In the genomic region with DNA sequence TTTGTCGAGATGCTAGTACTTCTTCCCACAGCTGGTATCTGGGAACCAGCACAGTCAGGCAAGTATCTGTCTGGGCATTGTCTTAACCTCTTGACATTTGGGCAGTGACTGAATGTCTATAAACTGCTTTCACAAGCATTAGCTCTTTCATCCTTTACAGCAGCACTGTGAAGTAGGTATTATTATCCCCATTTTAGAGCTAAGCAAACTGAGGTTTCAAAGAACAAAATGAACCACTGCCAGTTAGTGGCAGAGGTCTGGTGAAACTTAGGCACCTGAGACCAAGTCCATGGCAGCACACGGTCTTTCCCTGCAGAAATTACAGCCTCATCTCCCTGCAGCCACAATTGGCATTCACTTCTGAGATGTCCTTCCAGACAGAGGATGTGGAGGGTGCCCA, we compare ENCODE assay signal across 33 cellular contexts.
"Had no signal": no experiment of that assay in that cellular context is flagged by ENCODE, and none has a peak within 500 bp of the region (broad histone marks: within the 10 kb centered on the region; RNA-seq: fewer than 3 reads in every experiment).

No MANE protein-coding gene starts in this region.

- H3K36me3 Mint-ChIP-seq: activated naive CD8-positive, alpha-beta T cell had no signal

- H3K27ac ChIP-seq: brain microvascular endothelial cell, coronary artery, esophagus muscularis mucosa, foreskin keratinocyte, gastrocnemius medialis, heart left ventricle had no signal

- H3K4me3 ChIP-seq: coronary artery, dorsolateral prefrontal cortex, esophagus muscularis mucosa, gastrocnemius medialis, heart left ventricle had no signal

- H3K27me3 Mint-ChIP-seq: central memory CD8-positive, alpha-beta T cell had no signal

- DNase-seq: activated CD4-positive, alpha-beta memory T cell treated with anti-CD3 and anti-CD28 coated beads, Interleukin-2, amount 10 ng/mL, durations not matched to agents 7 days and 5 days; activated CD4-positive, alpha-beta T cell treated with anti-CD3 and anti-CD28 coated beads for 36 hours; activated CD4-positive, alpha-beta T cell treated with anti-CD3 and anti-CD28 coated beads, Interleukin-2, amount 10 ng/mL, durations not matched to agents 7 days and 5 days; activated CD4-positive, alpha-beta T cell treated with anti-CD3 and anti-CD28 coated beads, Interleukin-2, amount 50 U/mL, for 4 hours; activated CD4-positive, CD25-positive, alpha-beta regulatory T cell; activated CD4-positive, CD25-positive, alpha-beta regulatory T cell treated with anti-CD3 and anti-CD28 coated beads, Interleukin-2, amount 50 U/mL, for 72 hours; activated CD8-positive, alpha-beta memory T cell treated with anti-CD3 and anti-CD28 coated beads, Interleukin-2, amount 50 U/mL, for 48 hours; activated effector memory CD4-positive, alpha-beta T cell treated with Interleukin-2 at 50 U/mL for 16 hours; activated gamma-delta T cell treated with Interleukin-2 at 50 U/mL for 16 hours; activated naive CD4-positive, alpha-beta T cell treated with anti-CD3 and anti-CD28 coated beads, Interleukin-2, amount 50 U/mL, for 16 hours; activated naive CD4-positive, alpha-beta T cell treated with Interleukin-2 at 50 U/mL for 16 hours; activated T-cell treated with anti-CD3 and anti-CD28 coated beads for 4 hours; activated T-cell treated with anti-CD3 and anti-CD28 coated beads, Interleukin-2, amount 50 U/mL, for 24 hours; amniotic stem cell; dorsolateral prefrontal cortex; effector memory CD4-positive, alpha-beta T cell; foreskin keratinocyte; gastrocnemius medialis; glutamatergic neuron; heart left ventricle; T-helper 1 cell; T-helper 17 cell; T1000 had no signal

- H3K9me3 ChIP-seq: esophagus muscularis mucosa, gastrocnemius medialis, heart left ventricle had no signal

- H3K4me1 Mint-ChIP-seq: activated CD4-positive, alpha-beta memory T cell treated with anti-CD3 and anti-CD28 coated beads, Interleukin-2, amount 10 ng/mL, durations not matched to agents 7 days and 5 days; activated CD4-positive, alpha-beta T cell treated with anti-CD3 and anti-CD28 coated beads for 36 hours; activated CD4-positive, alpha-beta T cell treated with anti-CD3 and anti-CD28 coated beads, Interleukin-2, amount 10 ng/mL, durations not matched to agents 7 days and 5 days; activated T-helper 17 cell treated with anti-CD3 and anti-CD28 coated beads, Interleukin-2, amount 50 U/mL, for 72 hours had no signal

- H3K27ac Mint-ChIP-seq: activated CD4-positive, alpha-beta memory T cell treated with anti-CD3 and anti-CD28 coated beads, Interleukin-2, amount 10 ng/mL, durations not matched to agents 7 days and 5 days; activated CD4-positive, alpha-beta T cell treated with anti-CD3 and anti-CD28 coated beads for 36 hours; activated CD4-positive, alpha-beta T cell treated with anti-CD3 and anti-CD28 coated beads, Interleukin-2, amount 10 ng/mL, durations not matched to agents 7 days and 5 days; activated naive CD8-positive, alpha-beta T cell; activated T-cell treated with anti-CD3 and anti-CD28 coated beads, Interleukin-2, amount 50 U/mL, for 24 hours; activated T-helper 17 cell treated with anti-CD3 and anti-CD28 coated beads, Interleukin-2, amount 50 U/mL, for 72 hours; dendritic cell treated with granulocyte-macrophage colony-stimulating factor and Interleukin-4, amounts not matched to agents 40 ng/mL and 50 ng/mL, for 4 days; T-helper 2 cell treated with Interferon-gamma antibody and Interleukin-4, amounts not matched to agents 5 μg/mL and 100 μg/mL, for 36 hours had no signal

- H3K36me3 ChIP-seq: brain microvascular endothelial cell, esophagus muscularis mucosa, gastrocnemius medialis, heart left ventricle had no signal

- H3K9me3 Mint-ChIP-seq: activated CD4-positive, alpha-beta memory T cell treated with anti-CD3 and anti-CD28 coated beads, Interleukin-2, amount 10 ng/mL, durations not matched to agents 7 days and 5 days; activated CD4-positive, alpha-beta T cell treated with anti-CD3 and anti-CD28 coated beads, Interleukin-2, amount 10 ng/mL, durations not matched to agents 7 days and 5 days; activated T-cell treated with anti-CD3 and anti-CD28 coated beads, Interleukin-2, amount 50 U/mL, for 24 hours; activated T-helper 17 cell treated with anti-CD3 and anti-CD28 coated beads, Interleukin-2, amount 50 U/mL, for 72 hours; central memory CD8-positive, alpha-beta T cell; dendritic cell treated with granulocyte-macrophage colony-stimulating factor and Interleukin-4, amounts not matched to agents 40 ng/mL and 50 ng/mL, for 4 days; T-helper 2 cell treated with Interferon-gamma antibody and Interleukin-4, amounts not matched to agents 5 μg/mL and 100 μg/mL, for 36 hours had no signal

- H3K4me3 Mint-ChIP-seq: activated CD4-positive, alpha-beta memory T cell treated with anti-CD3 and anti-CD28 coated beads, Interleukin-2, amount 10 ng/mL, durations not matched to agents 7 days and 5 days; activated CD4-positive, alpha-beta T cell treated with anti-CD3 and anti-CD28 coated beads for 36 hours; activated CD4-positive, alpha-beta T cell treated with anti-CD3 and anti-CD28 coated beads, Interleukin-2, amount 10 ng/mL, durations not matched to agents 7 days and 5 days; activated naive CD8-positive, alpha-beta T cell; activated T-cell treated with anti-CD3 and anti-CD28 coated beads, Interleukin-2, amount 50 U/mL, for 24 hours; activated T-helper 17 cell treated with anti-CD3 and anti-CD28 coated beads, Interleukin-2, amount 50 U/mL, for 72 hours; central memory CD8-positive, alpha-beta T cell; dendritic cell treated with granulocyte-macrophage colony-stimulating factor and Interleukin-4, amounts not matched to agents 40 ng/mL and 50 ng/mL, for 4 days; T-helper 17 cell; T-helper 2 cell treated with Interferon-gamma antibody and Interleukin-4, amounts not matched to agents 5 μg/mL and 100 μg/mL, for 36 hours had no signal

- H3K4me1 ChIP-seq: esophagus muscularis mucosa, foreskin keratinocyte, gastrocnemius medialis, heart left ventricle had no signal

- FAIRE-seq: astrocyte, bronchial epithelial cell had no signal

- H3K27me3 ChIP-seq: brain microvascular endothelial cell, dorsolateral prefrontal cortex had no signal

- ATAC-seq: activated CD4-positive, alpha-beta T cell treated with anti-CD3 and anti-CD28 coated beads for 36 hours; activated T-helper 17 cell treated with anti-CD3 and anti-CD28 coated beads, Interleukin-2, amount 50 U/mL, for 72 hours; foreskin keratinocyte; gastrocnemius medialis; heart left ventricle; T-helper 17 cell had no signal
